Comparison of ENCODE assay signal across 11 cellular contexts in genomic region chr20:41276317-41276751, GRCh38. TPM values are rescaled to one million over a fixed set of nuclear protein-coding genes. Genes with fewer than 3 reads are reported as not detected.
A peak's percentile ranks its signal among the peaks of the same experiment; 100 is the strongest.
DNase-seq lines count a peak whose midpoint lies in the region; ATAC-seq and TF ChIP-seq lines count a peak whose summit lies in the region.
"Had no signal": no experiment of that assay in that cellular context is flagged by ENCODE, and none has a peak within 500 bp of the region (broad histone marks: within the 10 kb centered on the region; RNA-seq: fewer than 3 reads in every experiment).

No MANE protein-coding gene starts in this region.

- no peaks in the 10 kb centered on the region for H3K4me1 ChIP-seq in PC-9 (replicated peaks; ENCODE audit: insufficient read depth)

- TF ChIP-seq CTCF in BJ (IDR thresholded peaks at IDR 0.05; ENCODE audit: insufficient read depth, low read depth, low read length) = no peak
- no peak for TF ChIP-seq CTCF in PC-9 (conservative IDR thresholded peaks at IDR 0.05)

- no peaks in the 10 kb centered on the region for H3F3A ChIP-seq in PC-9 (ENCODE audit: insufficient read depth, low read depth)

- H4K20me1 ChIP-seq in PC-9 (ENCODE audit: insufficient read depth) = no peaks in the 10 kb centered on the region

- intact Hi-C loops in left ventricle myocardium superior (cut with micrococcal nuclease) (no loop called here), sciatic nerve (cut with DNase I) (no loop called here), PC-9 (cut with micrococcal nuclease; ENCODE audit: unreplicated experiment) (no loop called here)

- H3K9me2 ChIP-seq in PC-9 (ENCODE audit: insufficient read depth) = no peaks in the 10 kb centered on the region

- H3K36me3 ChIP-seq in BJ (ENCODE audit: control insufficient read depth, insufficient read depth, low read length) (no peaks in the 10 kb centered on the region), PC-9 (ENCODE audit: low read depth) (no peaks in the 10 kb centered on the region)
- H3K36me3 ChIP-seq: neutrophil had no signal

- no TSS peak for BruUV-seq in PC-9 (replicated peaks; lab: Mats Ljungman, UMichigan)

- DNase-seq in BJ (ENCODE audit: low read depth) (no peak), anterior cingulate cortex (lab: John Stamatoyannopoulos, UW) (peak in 40 of 58 donors; percentile 17 to 86 (median 44)), left ventricle myocardium superior (no peak), sciatic nerve (ENCODE audit: low spot score) (no peak), PC-9 (no peak), SIG-M5 treated with dmso at 0.1 percent for 504 hours (lab: John Stamatoyannopoulos, UW; ENCODE audit: unreplicated experiment) (no peak), NCI-H2081 (lab: John Stamatoyannopoulos, UW) (no peak)
- DNase-seq: effector CD8-positive, alpha-beta T cell; NCI-H1694 treated with DMSO at 0.1 percent for 48 hours had no signal

- H3K27ac Mint-ChIP-seq in stimulated activated memory B cell treated with anti-CD40 and anti-IgM and Interleukin-4, amounts not matched to agents 10 μg/mL and 1 μg/mL and 100 μg/mL, for 72 hours = no peak overlapping the region

- peaks cover 5% of the 10 kb centered on the region for H3K36me3 Mint-ChIP-seq in stimulated activated memory B cell treated with anti-CD40 and anti-IgM and Interleukin-4, amounts not matched to agents 10 μg/mL and 1 μg/mL and 100 μg/mL, for 72 hours

- no peaks in the 10 kb centered on the region for H3K9me3 ChIP-seq in PC-9 (ENCODE audit: insufficient read depth, low read depth)
- H3K9me3 ChIP-seq: neutrophil had no signal

- peaks cover 16% of the 10 kb centered on the region for H3K4me1 Mint-ChIP-seq in stimulated activated memory B cell treated with anti-CD40 and anti-IgM and Interleukin-4, amounts not matched to agents 10 μg/mL and 1 μg/mL and 100 μg/mL, for 72 hours

- H3K4me3 Mint-ChIP-seq in stimulated activated memory B cell treated with anti-CD40 and anti-IgM and Interleukin-4, amounts not matched to agents 10 μg/mL and 1 μg/mL and 100 μg/mL, for 72 hours = no peak overlapping the region

- H3K4me2 ChIP-seq in PC-9 = no peak overlapping the region

- POLR2A ChIA-PET in BJ (lab: Charles Lee) (interaction anchor here (1.0 kb wide), 1 partner anchor 54 kb away, joined by 3 read pairs; no protein-coding TSS in a partner anchor), PC-9 (lab: Charles Lee; ENCODE audit: unreplicated experiment) (no interaction called here)

- H3K27me3 ChIP-seq in BJ (ENCODE audit: control insufficient read depth, insufficient read depth, low read length) (no peaks in the 10 kb centered on the region), PC-9 (ENCODE audit: insufficient read depth, low read depth) (no peaks in the 10 kb centered on the region)
- H3K27me3 ChIP-seq: neutrophil had no signal

- H2AFZ ChIP-seq in PC-9 = no peak overlapping the region

- H3K9me3 Mint-ChIP-seq in stimulated activated memory B cell treated with anti-CD40 and anti-IgM and Interleukin-4, amounts not matched to agents 10 μg/mL and 1 μg/mL and 100 μg/mL, for 72 hours = no peaks in the 10 kb centered on the region

- CTCF ChIA-PET in BJ (lab: Yijun Ruan, JAX) (interaction anchor here (0.6 to 1.7 kb wide), 3 partner anchors 10 to 454 kb away, joined by 3 to 5 read pairs (median 4); partner anchors contain the start of gene LPIN3), PC-9 (lab: Charles Lee) (no interaction called here)

- ATAC-seq in left ventricle myocardium superior (peak; percentile 50), sciatic nerve (peak; percentile 84)
- no peak for ATAC-seq in stimulated activated memory B cell treated with anti-CD40 and anti-IgM and Interleukin-4, amounts not matched to agents 10 μg/mL and 1 μg/mL and 100 μg/mL, for 72 hours

- H3K4me3 ChIP-seq in BJ (ENCODE audit: low read depth, low read length) = 0 out of 2 replicates have a peak overlapping the region, but pooled peaks have one; percentile 6
- H3K4me3 ChIP-seq in PC-9 = no peak overlapping the region

- H3K27ac ChIP-seq in PC-9 = no peak overlapping the region
- H3K27ac ChIP-seq: neutrophil had no signal

- H3K27me3 Mint-ChIP-seq in stimulated activated memory B cell treated with anti-CD40 and anti-IgM and Interleukin-4, amounts not matched to agents 10 μg/mL and 1 μg/mL and 100 μg/mL, for 72 hours = no peaks in the 10 kb centered on the region

- H3K79me2 ChIP-seq in PC-9 (ENCODE audit: low read depth) = peaks cover 5% of the 10 kb centered on the region; the same call in 1 of the 2 replicates

RNA-seq across cellular contexts. Expression of gene ZHX3, which starts 41.2 kb away (rescaled TPM):
- polyA plus RNA-seq in BJ (2011; rRNA removed) = 23.9 and 27.1 TPM in 2 replicates
- 56.7 and 57.2 TPM in 2 replicates for polyA minus RNA-seq in BJ (2011; rRNA and poly(A)+ RNA removed)
- total RNA-seq in left ventricle myocardium superior = 37.8 TPM
- total RNA-seq in sciatic nerve = 39.7 TPM
- 21.5 and 23.3 TPM in 2 replicates for total RNA-seq in PC-9 (2021)

Comparison
In these comparisons a context has a peak if more than half of its experiments do, and no peak if none do; other contexts are left out.
1. DNase-seq: peak in anterior cingulate cortex (40 of 58); none in BJ (single experiment), left ventricle myocardium superior (single experiment), sciatic nerve (single experiment), PC-9 (0 of 2), SIG-M5 treated with dmso at 0.1 percent for 504 hours (single experiment) and NCI-H2081 (0 of 2).